ENCODE assay signal across 20 cellular contexts in genomic region chr16:85579883-85580607, GRCh38. TPM values are rescaled to one million over a fixed set of nuclear protein-coding genes. Genes with fewer than 3 reads are reported as not detected.
DNase-seq lines count a peak whose midpoint lies in the region; ATAC-seq and TF ChIP-seq lines count a peak whose summit lies in the region.
"Had no signal": no experiment of that assay in that cellular context is flagged by ENCODE, and none has a peak within 500 bp of the region (broad histone marks: within the 10 kb centered on the region; RNA-seq: fewer than 3 reads in every experiment).

No MANE protein-coding gene starts in this region.

- no peaks in the 10 kb centered on the region for H3K36me3 ChIP-seq in mucosa of descending colon (ENCODE audit: low read depth)
- no peaks in the 10 kb centered on the region for H3K36me3 ChIP-seq in vagina
- no peaks in the 10 kb centered on the region for H3K36me3 ChIP-seq in esophagus muscularis mucosa
- H3K36me3 ChIP-seq: right atrium auricular region, SJSA1, thyroid gland had no signal

- no peak overlapping the region for H3K4me3 Mint-ChIP-seq in activated T-cell treated with anti-CD3 and anti-CD28 coated beads, Interleukin-2, amount 50 U/mL, for 24 hours
- H3K4me3 Mint-ChIP-seq in effector memory CD8-positive, alpha-beta T cell = peak overlapping the region; percentile 46 to 70

- DNase-seq in activated T-cell treated with anti-CD3 and anti-CD28 coated beads, Interleukin-2, amount 50 U/mL, for 24 hours = no peak
- DNase-seq in activated T-cell treated with anti-CD3 and anti-CD28 coated beads, Interleukin-2, amount 50 U/mL, for 1 hour = no peak
- no peak for DNase-seq in effector memory CD8-positive, alpha-beta T cell
- DNase-seq in mucosa of descending colon (no peak), vagina (ENCODE audit: extremely low spot score in 2 of 2) (no peak), esophagus muscularis mucosa (ENCODE audit: extremely low spot score) (no peak), NCI-H1436 (lab: John Stamatoyannopoulos, UW) (no peak)
- DNase-seq: 8988T; activated CD4-positive, alpha-beta T cell treated with anti-CD3 and anti-CD28 coated beads, Interleukin-2, amount 50 U/mL, for 48 hours; effector CD4-positive, alpha-beta T cell; foreskin keratinocyte; GOT3; KBM-7; NCI-H1105; NCI-H2227 treated with DMSO at 0.1 percent for 48 hours; stimulated activated CD8-positive, alpha-beta memory T cell treated with anti-CD3 and anti-CD28 coated beads, Interleukin-4, amount 100 ng/mL, for 48 hours; thyroid gland had no signal

- H3K9me3 ChIP-seq in mucosa of descending colon (no peaks in the 10 kb centered on the region), vagina (no peaks in the 10 kb centered on the region), esophagus muscularis mucosa (no peaks in the 10 kb centered on the region)
- H3K9me3 ChIP-seq: right atrium auricular region, SJSA1, thyroid gland had no signal

- peaks cover 28% of the 10 kb centered on the region for H3K4me1 Mint-ChIP-seq in activated T-cell treated with anti-CD3 and anti-CD28 coated beads, Interleukin-2, amount 50 U/mL, for 24 hours (ENCODE audit: low read depth)
- peaks cover 67 to 75% of the 10 kb centered on the region in 2 donors for H3K4me1 Mint-ChIP-seq in effector memory CD8-positive, alpha-beta T cell (ENCODE audit: low read depth in 2 of 2)

- H3K27me3 Mint-ChIP-seq in activated T-cell treated with anti-CD3 and anti-CD28 coated beads, Interleukin-2, amount 50 U/mL, for 24 hours = no peaks in the 10 kb centered on the region
- no peaks in the 10 kb centered on the region for H3K27me3 Mint-ChIP-seq in effector memory CD8-positive, alpha-beta T cell

- ATAC-seq in effector memory CD8-positive, alpha-beta T cell (replicated peaks) = no peak
- ATAC-seq in mucosa of descending colon (peak; percentile 8), GM18517 (IDR thresholded peaks at IDR 0.05; ENCODE audit: unreplicated experiment) (no peak)
- ATAC-seq: foreskin keratinocyte had no signal

- TF ChIP-seq CTCF in mucosa of descending colon (IDR thresholded peaks at IDR 0.05) (no peak), vagina (IDR thresholded peaks at IDR 0.05) (no peak), esophagus muscularis mucosa (IDR thresholded peaks at IDR 0.05) (no peak)

- H3K9me3 Mint-ChIP-seq in activated T-cell treated with anti-CD3 and anti-CD28 coated beads, Interleukin-2, amount 50 U/mL, for 24 hours = no peaks in the 10 kb centered on the region
- H3K9me3 Mint-ChIP-seq in effector memory CD8-positive, alpha-beta T cell = no peaks in the 10 kb centered on the region

- 81% methylated on average over 11 of the region's 11 CpGs for WGBS in esophagus muscularis mucosa

- no peak for TF ChIP-seq POLR2A in vagina (IDR thresholded peaks at IDR 0.05)
- no peak for TF ChIP-seq POLR2A in esophagus muscularis mucosa (IDR thresholded peaks at IDR 0.05; ENCODE audit: low read depth)

- H3K27ac Mint-ChIP-seq in activated T-cell treated with anti-CD3 and anti-CD28 coated beads, Interleukin-2, amount 50 U/mL, for 24 hours = peak overlapping the region; percentile 72
- H3K27ac Mint-ChIP-seq in effector memory CD8-positive, alpha-beta T cell = peak overlapping the region; percentile 83 to 94

- H3K4me1 ChIP-seq in mucosa of descending colon (ENCODE audit: low read depth) (peaks cover 36% of the 10 kb centered on the region), vagina (peaks cover 61% of the 10 kb centered on the region), esophagus muscularis mucosa (peaks cover 14 to 79% (median 58%) of the 10 kb centered on the region in 4 donors)
- H3K4me1 ChIP-seq: foreskin keratinocyte had no signal

- peak overlapping the region; percentile 53 for H3K27ac ChIP-seq in vagina
- peak overlapping the region in 1 of 4 donors; percentile 3 for H3K27ac ChIP-seq in esophagus muscularis mucosa (replicated peaks in 1 of 4)
- H3K27ac ChIP-seq: foreskin keratinocyte, right atrium auricular region, SJSA1, thyroid gland had no signal

- H3K27me3 ChIP-seq in vagina (no peaks in the 10 kb centered on the region), esophagus muscularis mucosa (no peaks in the 10 kb centered on the region)
- H3K27me3 ChIP-seq: right atrium auricular region, SJSA1, thyroid gland had no signal

- no peak for TF ChIP-seq EP300 in esophagus muscularis mucosa (IDR thresholded peaks at IDR 0.05)

- intact Hi-C loops in mucosa of descending colon (cut with DNase I, micrococcal nuclease) = no loop called here
- intact Hi-C loops in vagina (cut with DNase I) = no loop called here
- intact Hi-C loops in esophagus muscularis mucosa (cut with DNase I) = no loop called here

- H3K4me3 ChIP-seq in mucosa of descending colon (no peak overlapping the region), vagina (no peak overlapping the region), esophagus muscularis mucosa (no peak overlapping the region)
- H3K4me3 ChIP-seq: right atrium auricular region, SJSA1, thyroid gland had no signal

- H3K36me3 Mint-ChIP-seq in activated T-cell treated with anti-CD3 and anti-CD28 coated beads, Interleukin-2, amount 50 U/mL, for 24 hours (ENCODE audit: low read depth) = no peaks in the 10 kb centered on the region
- H3K36me3 Mint-ChIP-seq in effector memory CD8-positive, alpha-beta T cell (ENCODE audit: insufficient read depth) = peaks cover 40% of the 10 kb centered on the region

RNA-seq across cellular contexts. Expression of gene GSE1, which starts 33.1 kb away (rescaled TPM):
- 100 to 1,000 TPM; 107 to 122 (median 107) TPM for total RNA-seq in mucosa of descending colon
- total RNA-seq in vagina = 80.8 TPM
- total RNA-seq in esophagus muscularis mucosa = 10 to 100 TPM; 45.4 to 79.4 (median 49.5) TPM
